In the genomic region with DNA sequence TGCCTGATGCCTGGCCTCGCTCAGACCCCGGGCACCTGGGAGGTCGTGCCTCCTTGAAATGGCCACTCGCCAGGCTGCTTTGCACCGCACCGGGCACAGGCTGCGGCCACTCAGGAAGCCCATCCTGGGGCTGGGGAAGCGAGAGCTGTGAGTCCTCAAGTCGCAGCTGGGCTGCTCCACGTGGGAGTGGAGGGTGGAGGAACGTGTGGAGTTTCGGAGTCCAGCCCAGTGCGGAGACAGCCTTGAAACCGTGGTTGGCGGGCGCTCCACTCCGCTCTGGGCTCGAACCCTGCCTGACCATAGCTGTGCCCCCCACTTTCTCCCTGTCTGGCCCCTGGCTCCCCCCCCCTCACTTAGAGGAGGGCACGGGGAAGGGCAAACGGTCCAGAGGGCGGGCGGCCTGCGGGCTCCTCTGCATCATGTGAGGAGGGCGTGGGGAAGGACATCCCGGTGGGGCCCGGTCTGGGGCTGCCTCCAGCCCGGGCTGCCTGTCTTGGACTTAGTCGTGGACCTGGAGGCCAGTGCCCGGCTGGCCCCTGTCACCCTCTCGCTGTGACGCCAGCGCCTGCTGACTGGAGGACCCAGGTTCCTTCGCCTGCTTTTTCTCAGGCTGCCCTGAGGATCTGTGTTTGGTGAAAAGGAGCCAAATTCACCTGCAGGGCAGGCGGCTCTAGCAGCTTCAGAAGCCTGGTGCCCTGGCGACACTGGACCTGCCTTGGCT, we compare ENCODE assay signal across 8 cellular contexts. TPM values are rescaled to one million over a fixed set of nuclear protein-coding genes. Genes with fewer than 3 reads are reported as not detected.
DNase-seq lines count a peak whose midpoint lies in the region; ATAC-seq, FAIRE-seq and TF ChIP-seq lines count a peak whose summit lies in the region.

No MANE protein-coding gene starts in this region.

- no peaks in the 10 kb centered on the region for H3K9me3 Mint-ChIP-seq in activated CD4-positive, alpha-beta T cell treated with anti-CD3 and anti-CD28 coated beads for 36 hours (ENCODE audit: low read depth)

- no peak for DNase-seq in activated CD4-positive, alpha-beta T cell treated with anti-CD3 and anti-CD28 coated beads for 36 hours
- DNase-seq in activated CD4-positive, alpha-beta T cell treated with anti-CD3 and anti-CD28 coated beads, Interleukin-2, amount 50 U/mL, for 1 hour: no peak
- DNase-seq in GM12878 (ENCODE audit: low read depth, low spot score): no peak
- DNase-seq in testis: peak; percentile 77
- DNase-seq in foreskin keratinocyte: no peak
- DNase-seq in HPDE6-E6E7 (ENCODE audit: extremely low spot score): no peak
- no peak for DNase-seq in NCI-H187 (lab: John Stamatoyannopoulos, UW)

- no peaks in the 10 kb centered on the region for H3K27me3 Mint-ChIP-seq in activated CD4-positive, alpha-beta T cell treated with anti-CD3 and anti-CD28 coated beads for 36 hours

- H3K4me3 ChIP-seq in GM12878 (peak overlapping the region; percentile 93), testis (peak overlapping the region in 1 of 2 donors; percentile 7)

- H4K20me1 ChIP-seq in GM12878 (ENCODE audit: control insufficient read depth, insufficient read depth): peaks cover 35% of the 10 kb centered on the region

- peaks cover 52% of the 10 kb centered on the region for H3K79me2 ChIP-seq in GM12878 (ENCODE audit: control insufficient read depth, insufficient read depth, low read length)

- ATAC-seq in activated CD4-positive, alpha-beta T cell treated with anti-CD3 and anti-CD28 coated beads for 36 hours: no peak
- ATAC-seq in GM12878 (no peak), foreskin keratinocyte (no peak)

- no peak for FAIRE-seq in GM12878 (lab: Jason Lieb, UNC)

- H3K27ac ChIP-seq in GM12878 (ENCODE audit: control insufficient read depth, insufficient read depth): peak overlapping the region; percentile 52
- peak overlapping the region; percentile 10 for H3K27ac ChIP-seq in layer of hippocampus (ENCODE audit: low read depth, low read length)
- H3K27ac ChIP-seq in testis: peak overlapping the region in 1 of 2 donors; percentile 11
- H3K27ac ChIP-seq in foreskin keratinocyte: no peak overlapping the region

- peak overlapping the region; percentile 100 for H3K9ac ChIP-seq in GM12878 (ENCODE audit: control insufficient read depth, insufficient read depth, low read length)

- TF ChIP-seq CTCF in GM12878 (IDR thresholded peaks at IDR 0.05 in 2 of 3, conservative IDR thresholded peaks at IDR 0.05 in 1 of 3; ENCODE audit: control insufficient read depth in 2 of 3, extremely low read depth in 1 of 3, insufficient read depth in 1 of 3, low read depth in 3 of 3, low read length in 3 of 3) (no peak), testis (IDR thresholded peaks at IDR 0.05) (no peak), foreskin keratinocyte (conservative IDR thresholded peaks at IDR 0.05) (no peak)

- intact Hi-C loops in activated CD4-positive, alpha-beta T cell treated with anti-CD3 and anti-CD28 coated beads for 36 hours (cut with DNase I, micrococcal nuclease): loop anchor here in 1 of 2 experiments (2.0 to 5.0 kb wide), 2 partner anchors 17 to 580 kb away; no protein-coding TSS in a partner anchor
- intact Hi-C loops in GM12878 (cut with micrococcal nuclease; ENCODE audit: unreplicated experiment) (no loop called here), testis (cut with DNase I; ENCODE audit: low total_unique reads) (no loop called here)

- no peaks in the 10 kb centered on the region for H3K9me3 ChIP-seq in GM12878 (replicated peaks; ENCODE audit: control insufficient read depth, insufficient read depth, low read length)
- H3K9me3 ChIP-seq in testis: no peaks in the 10 kb centered on the region

- H3K27ac Mint-ChIP-seq in activated CD4-positive, alpha-beta T cell treated with anti-CD3 and anti-CD28 coated beads for 36 hours: no peak overlapping the region

- peaks cover 32% of the 10 kb centered on the region for H3K4me1 Mint-ChIP-seq in activated CD4-positive, alpha-beta T cell treated with anti-CD3 and anti-CD28 coated beads for 36 hours

- in situ Hi-C loops in GM12878 (cut with MboI): no loop called here

- BruUV-seq in GM12878 (replicated peaks; lab: Mats Ljungman, UMichigan): no TSS peak

- SMC1A ChIA-PET in GM12878 (lab: Charles Lee; ENCODE audit: uncharacterized antibody, unreplicated experiment): no interaction called here

- H3K4me2 ChIP-seq in GM12878 (ENCODE audit: control insufficient read depth, insufficient read depth): peak overlapping the region; percentile 97

- peaks cover 13 to 33% of the 10 kb centered on the region in 2 experiments for H3K36me3 ChIP-seq in GM12878 (ENCODE audit: control insufficient read depth in 2 of 2, insufficient read depth in 2 of 2, low read length in 1 of 2)
- no peaks in the 10 kb centered on the region for H3K36me3 ChIP-seq in testis (ENCODE audit: low read depth, missing control alignments)

- no peak for TF ChIP-seq EP300 in GM12878 (IDR thresholded peaks at IDR 0.05; ENCODE audit: borderline replicate concordance in 1 of 2, control insufficient read depth in 1 of 2, low read depth in 2 of 2, low read length in 2 of 2)

- H3K27me3 ChIP-seq in GM12878 (replicated peaks in 1 of 2; ENCODE audit: control insufficient read depth in 2 of 2, insufficient read depth in 2 of 2, low read length in 1 of 2) (no peaks in the 10 kb centered on the region), layer of hippocampus (ENCODE audit: control insufficient read depth, insufficient read depth, low read length) (no peaks in the 10 kb centered on the region), testis (no peaks in the 10 kb centered on the region), foreskin keratinocyte (no peaks in the 10 kb centered on the region)

- H3K4me3 Mint-ChIP-seq in activated CD4-positive, alpha-beta T cell treated with anti-CD3 and anti-CD28 coated beads for 36 hours: peak overlapping the region; percentile 97

- H3K4me1 ChIP-seq in GM12878 (ENCODE audit: control insufficient read depth, insufficient read depth, low read length) (peaks cover 7% of the 10 kb centered on the region), testis (peaks cover 24% of the 10 kb centered on the region), foreskin keratinocyte (peaks cover 6% of the 10 kb centered on the region)

- no peak overlapping the region for H2AFZ ChIP-seq in GM12878 (ENCODE audit: control insufficient read depth, low read depth, low read length)

- 28% methylated on average over 35 of the region's 35 CpGs for WGBS in GM12878 (ENCODE audit: insufficient coverage, insufficient replicate concordance, low lambda C conversion rate, missing lambda C conversion rate)
- 26% methylated on average over 29 of the region's 35 CpGs; no CpG with 5 or more reads in 1 of the 2 donors for WGBS in testis, 2 donors

- H3K36me3 Mint-ChIP-seq in activated CD4-positive, alpha-beta T cell treated with anti-CD3 and anti-CD28 coated beads for 36 hours (ENCODE audit: low read depth): peaks cover 43% of the 10 kb centered on the region

- CTCF ChIA-PET in activated CD4-positive, alpha-beta T cell treated with anti-CD3 and anti-CD28 coated beads for 36 hours (lab: Charles Lee): interaction anchor here (0.7 kb wide), 1 partner anchor 101 kb away, joined by 3 read pairs; no protein-coding TSS in a partner anchor
- CTCF ChIA-PET in GM12878 (lab: Yijun Ruan, JAX): no interaction called here

- POLR2A ChIA-PET in activated CD4-positive, alpha-beta T cell treated with anti-CD3 and anti-CD28 coated beads for 36 hours (lab: Charles Lee): interaction anchor here (1.0 kb wide), 1 partner anchor 20 kb away, joined by 3 read pairs; no protein-coding TSS in a partner anchor
- POLR2A ChIA-PET in GM12878 (lab: Charles Lee): interaction anchor here (0.5 to 0.6 kb wide), 2 partner anchors 442 to 910 kb away, joined by 3 read pairs; a partner anchor contains a TSS

- RAD21 ChIA-PET in GM12878 (lab: Charles Lee; ENCODE audit: unreplicated experiment): no interaction called here

- TF ChIP-seq POLR2A in GM12878 (IDR thresholded peaks at IDR 0.05; ENCODE audit: low read depth, low read length) (no peak), testis (IDR thresholded peaks at IDR 0.05) (no peak)

- TF ChIP-seq RAD21 in GM12878 (IDR thresholded peaks at IDR 0.05; ENCODE audit: insufficient read depth, low read depth, low read length): no peak

RNA-seq across cellular contexts. Expression of a gene that starts 2.5 kb away (rescaled TPM):
- total RNA-seq in activated CD4-positive, alpha-beta T cell treated with anti-CD3 and anti-CD28 coated beads for 36 hours: 100 to 1,000 TPM; 251 to 358 TPM
- 139 and 148 TPM in 2 replicates for total RNA-seq in GM12878 (2013; cell fraction: nucleolus; rRNA removed)
- total RNA-seq in GM12878 (2014; rRNA removed) (65.2 and 69.3 TPM in 2 replicates), GM12878 (2014; rRNA removed; fragmentation: Illumina TruSeq; extraction: Trizol) (92.2 and 104 TPM in 2 replicates), GM12878 (2021) (180 and 210 TPM in 2 replicates), testis (100 to 1,000 TPM; 116 to 127 TPM), foreskin keratinocyte (76.7 and 101 TPM in 2 replicates)
- polyA plus RNA-seq in GM12878 (2011; ENCODE audit: low read depth): 82.4 TPM
- polyA plus RNA-seq in GM12878 (2011; rRNA removed) (181 and 188 TPM in 2 replicates), GM12878 (2014; fragmentation: Illumina TruSeq; extraction: Trizol) (243 and 265 TPM in 2 replicates), GM12878 (2014; fragmentation: Nextera tagmentation; extraction: Ambion mirVana) (10 to 100 TPM; 47.5 to 51.5 TPM), GM12878 (2014; rRNA removed) (203 and 205 TPM in 2 replicates), GM12878 (2016; fragmentation: Nextera tagmentation; extraction: Ambion mirVana) (100 to 1,000 TPM; 200 to 204 TPM), testis (ENCODE audit: insufficient read depth, low read depth, low replicate concordance) (143 TPM), foreskin keratinocyte (155 and 172 TPM in 2 replicates)
- polyA plus RNA-seq in GM12878 (2011; cell fraction: cytosol; rRNA removed): 110 and 129 TPM in 2 replicates
- 167 and 229 TPM in 2 replicates for polyA plus RNA-seq in GM12878 (2011; cell fraction: nucleus; rRNA removed)
- 115 and 125 TPM in 2 replicates for polyA plus RNA-seq in GM12878 (2012)
- polyA minus RNA-seq in GM12878 (2011; rRNA and poly(A)+ RNA removed): 94.4 and 94.6 TPM in 2 replicates
- polyA minus RNA-seq in GM12878 (2011; cell fraction: cytosol; rRNA and poly(A)+ RNA removed): 48.2 and 58.6 TPM in 2 replicates
- 56.3 and 111 TPM in 2 replicates for polyA minus RNA-seq in GM12878 (2011; cell fraction: nucleus; rRNA and poly(A)+ RNA removed)

RNA-seq across cellular contexts. Expression of a gene that starts 21.5 kb away (rescaled TPM):
- 1 to 10 TPM in 1 of 2 experiments, under 1 TPM in 1; 0.57 to 1.0 TPM for total RNA-seq in activated CD4-positive, alpha-beta T cell treated with anti-CD3 and anti-CD28 coated beads for 36 hours
- total RNA-seq in GM12878 (2013; cell fraction: nucleolus; rRNA removed): 0.37 and 0.44 TPM in 2 replicates
- total RNA-seq in GM12878 (2014; rRNA removed) (0.17 TPM in 1 of 2 replicates, not detected in the other), GM12878 (2014; rRNA removed; fragmentation: Illumina TruSeq; extraction: Trizol) (not detected in 2 replicates), GM12878 (2021) (0.56 and 0.58 TPM in 2 replicates), testis (10 to 100 TPM; 29.8 to 60.4 TPM), foreskin keratinocyte (0.07 and 0.27 TPM in 2 replicates)
- 0.35 TPM for polyA plus RNA-seq in GM12878 (2011; ENCODE audit: low read depth)
- polyA plus RNA-seq in GM12878 (2011; rRNA removed) (0.03 and 0.16 TPM in 2 replicates), GM12878 (2014; fragmentation: Illumina TruSeq; extraction: Trizol) (0.03 TPM in 1 of 2 replicates, not detected in the other), GM12878 (2014; fragmentation: Nextera tagmentation; extraction: Ambion mirVana) (not detected), GM12878 (2014; rRNA removed) (0.56 TPM in 2 replicates), GM12878 (2016; fragmentation: Nextera tagmentation; extraction: Ambion mirVana) (under 1 TPM; 0.14 to 0.31 TPM), testis (ENCODE audit: insufficient read depth, low read depth, low replicate concordance) (23.0 TPM), foreskin keratinocyte (0.04 and 0.08 TPM in 2 replicates)
- polyA plus RNA-seq in GM12878 (2011; cell fraction: cytosol; rRNA removed): 0.03 and 0.15 TPM in 2 replicates
- polyA plus RNA-seq in GM12878 (2011; cell fraction: nucleus; rRNA removed): 0.99 and 1.3 TPM in 2 replicates
- 0.70 and 1.6 TPM in 2 replicates for polyA plus RNA-seq in GM12878 (2012)
- polyA minus RNA-seq in GM12878 (2011; rRNA and poly(A)+ RNA removed): not detected in 2 replicates
- not detected in 2 replicates for polyA minus RNA-seq in GM12878 (2011; cell fraction: cytosol; rRNA and poly(A)+ RNA removed)
- 0.19 and 0.48 TPM in 2 replicates for polyA minus RNA-seq in GM12878 (2011; cell fraction: nucleus; rRNA and poly(A)+ RNA removed)

RNA-seq across cellular contexts. Expression of a gene that starts 39.8 kb away (rescaled TPM):
- total RNA-seq in activated CD4-positive, alpha-beta T cell treated with anti-CD3 and anti-CD28 coated beads for 36 hours: 10 to 100 TPM; 37.6 to 58.7 TPM
- 6.0 and 6.3 TPM in 2 replicates for total RNA-seq in GM12878 (2013; cell fraction: nucleolus; rRNA removed)
- total RNA-seq in GM12878 (2014; rRNA removed) (72.7 and 73.7 TPM in 2 replicates), GM12878 (2014; rRNA removed; fragmentation: Illumina TruSeq; extraction: Trizol) (20.9 and 23.4 TPM in 2 replicates), GM12878 (2021) (66.1 and 67.6 TPM in 2 replicates), testis (10 to 100 TPM; 79.4 to 89.5 TPM), foreskin keratinocyte (73.7 and 80.1 TPM in 2 replicates)
- 7.7 TPM for polyA plus RNA-seq in GM12878 (2011; ENCODE audit: low read depth)
- polyA plus RNA-seq in GM12878 (2011; rRNA removed) (12.3 and 26.2 TPM in 2 replicates), GM12878 (2014; fragmentation: Illumina TruSeq; extraction: Trizol) (0.81 and 9.9 TPM in 2 replicates), GM12878 (2014; fragmentation: Nextera tagmentation; extraction: Ambion mirVana) (10 to 100 TPM in 1 of 2 experiments, 1 to 10 TPM in 1; 3.4 to 11.2 TPM), GM12878 (2014; rRNA removed) (72.2 and 86.1 TPM in 2 replicates), GM12878 (2016; fragmentation: Nextera tagmentation; extraction: Ambion mirVana) (100 to 1,000 TPM; 101 to 108 TPM), testis (ENCODE audit: insufficient read depth, low read depth, low replicate concordance) (40.9 TPM), foreskin keratinocyte (117 and 119 TPM in 2 replicates)
- polyA plus RNA-seq in GM12878 (2011; cell fraction: cytosol; rRNA removed): 37.2 and 58.2 TPM in 2 replicates
- 25.4 and 32.3 TPM in 2 replicates for polyA plus RNA-seq in GM12878 (2011; cell fraction: nucleus; rRNA removed)
- polyA plus RNA-seq in GM12878 (2012): 36.1 and 41.1 TPM in 2 replicates
- polyA minus RNA-seq in GM12878 (2011; rRNA and poly(A)+ RNA removed): 5.3 and 22.8 TPM in 2 replicates
- 16.0 and 19.3 TPM in 2 replicates for polyA minus RNA-seq in GM12878 (2011; cell fraction: cytosol; rRNA and poly(A)+ RNA removed)
- 6.5 and 9.8 TPM in 2 replicates for polyA minus RNA-seq in GM12878 (2011; cell fraction: nucleus; rRNA and poly(A)+ RNA removed)

RNA-seq across cellular contexts. Expression of a gene that starts 39.8 kb away (rescaled TPM):
- total RNA-seq in activated CD4-positive, alpha-beta T cell treated with anti-CD3 and anti-CD28 coated beads for 36 hours: 10 to 100 TPM; 16.3 to 17.4 TPM
- 14.1 and 16.1 TPM in 2 replicates for total RNA-seq in GM12878 (2013; cell fraction: nucleolus; rRNA removed)
- total RNA-seq in GM12878 (2014; rRNA removed) (19.8 and 21.9 TPM in 2 replicates), GM12878 (2014; rRNA removed; fragmentation: Illumina TruSeq; extraction: Trizol) (10.7 TPM in 2 replicates), GM12878 (2021) (23.6 and 25.3 TPM in 2 replicates), testis (100 to 1,000 TPM; 106 to 150 TPM), foreskin keratinocyte (18.8 and 21.6 TPM in 2 replicates)
- 8.7 TPM for polyA plus RNA-seq in GM12878 (2011; ENCODE audit: low read depth)
- polyA plus RNA-seq in GM12878 (2011; rRNA removed) (9.5 and 19.9 TPM in 2 replicates), GM12878 (2014; fragmentation: Illumina TruSeq; extraction: Trizol) (2.5 and 7.9 TPM in 2 replicates), GM12878 (2014; fragmentation: Nextera tagmentation; extraction: Ambion mirVana) (1 to 10 TPM in 1 of 2 experiments, under 1 TPM in 1; 0.80 to 2.4 TPM), GM12878 (2014; rRNA removed) (29.9 and 36.9 TPM in 2 replicates), GM12878 (2016; fragmentation: Nextera tagmentation; extraction: Ambion mirVana) (10 to 100 TPM; 25.9 to 32.6 TPM), testis (ENCODE audit: insufficient read depth, low read depth, low replicate concordance) (67.8 TPM), foreskin keratinocyte (34.1 and 40.3 TPM in 2 replicates)
- polyA plus RNA-seq in GM12878 (2011; cell fraction: cytosol; rRNA removed): 27.0 and 37.0 TPM in 2 replicates
- 63.8 and 81.0 TPM in 2 replicates for polyA plus RNA-seq in GM12878 (2011; cell fraction: nucleus; rRNA removed)
- 21.9 and 23.7 TPM in 2 replicates for polyA plus RNA-seq in GM12878 (2012)
- polyA minus RNA-seq in GM12878 (2011; rRNA and poly(A)+ RNA removed): 7.9 and 8.0 TPM in 2 replicates
- polyA minus RNA-seq in GM12878 (2011; cell fraction: cytosol; rRNA and poly(A)+ RNA removed): 7.3 and 8.2 TPM in 2 replicates
- 6.5 and 16.5 TPM in 2 replicates for polyA minus RNA-seq in GM12878 (2011; cell fraction: nucleus; rRNA and poly(A)+ RNA removed)

RNA-seq across cellular contexts. Expression of a gene that starts 56.0 kb away (rescaled TPM):
- total RNA-seq in activated CD4-positive, alpha-beta T cell treated with anti-CD3 and anti-CD28 coated beads for 36 hours: not detected
- total RNA-seq in GM12878 (2013; cell fraction: nucleolus; rRNA removed): not detected in 2 replicates
- total RNA-seq in GM12878 (2014; rRNA removed): not detected in 2 replicates
- total RNA-seq in GM12878 (2014; rRNA removed; fragmentation: Illumina TruSeq; extraction: Trizol): not detected in 2 replicates
- not detected in 2 replicates for total RNA-seq in GM12878 (2021)
- polyA plus RNA-seq in GM12878 (2011; ENCODE audit: low read depth): not detected
- not detected in 2 replicates for polyA plus RNA-seq in GM12878 (2011; rRNA removed)
- not detected in 2 replicates for polyA plus RNA-seq in GM12878 (2011; cell fraction: cytosol; rRNA removed)
- not detected in 2 replicates for polyA plus RNA-seq in GM12878 (2011; cell fraction: nucleus; rRNA removed)
- polyA plus RNA-seq in GM12878 (2012): not detected in 2 replicates
- polyA plus RNA-seq in GM12878 (2014; fragmentation: Illumina TruSeq; extraction: Trizol): not detected in 2 replicates
- polyA plus RNA-seq in GM12878 (2014; fragmentation: Nextera tagmentation; extraction: Ambion mirVana): not detected
- not detected in 2 replicates for polyA plus RNA-seq in GM12878 (2014; rRNA removed)
- not detected for polyA plus RNA-seq in GM12878 (2016; fragmentation: Nextera tagmentation; extraction: Ambion mirVana)
- polyA minus RNA-seq in GM12878 (2011; rRNA and poly(A)+ RNA removed): not detected in 2 replicates
- polyA minus RNA-seq in GM12878 (2011; cell fraction: cytosol; rRNA and poly(A)+ RNA removed): not detected in 2 replicates
- polyA minus RNA-seq in GM12878 (2011; cell fraction: nucleus; rRNA and poly(A)+ RNA removed): not detected in 2 replicates
- 1 to 10 TPM; 1.1 to 1.6 TPM for total RNA-seq in testis
- polyA plus RNA-seq in testis (ENCODE audit: insufficient read depth, low read depth, low replicate concordance): 1.1 TPM
- total RNA-seq in foreskin keratinocyte: not detected in 2 replicates
- not detected in 2 replicates for polyA plus RNA-seq in foreskin keratinocyte

Comparison
In these comparisons a context has a peak if more than half of its experiments do, and no peak if none do; other contexts are left out.
1. RNA of a gene that starts 21.5 kb away (total RNA-seq): 29.8 to 60.4 TPM in testis; 0.57 to 1.0 TPM in activated CD4-positive, alpha-beta T cell treated with anti-CD3 and anti-CD28 coated beads for 36 hours, 0.17 to 0.58 TPM in GM12878 and 0.07 to 0.27 TPM in foreskin keratinocyte; every median in the first group is over 10 times any median in the second.